In the genomic region with DNA sequence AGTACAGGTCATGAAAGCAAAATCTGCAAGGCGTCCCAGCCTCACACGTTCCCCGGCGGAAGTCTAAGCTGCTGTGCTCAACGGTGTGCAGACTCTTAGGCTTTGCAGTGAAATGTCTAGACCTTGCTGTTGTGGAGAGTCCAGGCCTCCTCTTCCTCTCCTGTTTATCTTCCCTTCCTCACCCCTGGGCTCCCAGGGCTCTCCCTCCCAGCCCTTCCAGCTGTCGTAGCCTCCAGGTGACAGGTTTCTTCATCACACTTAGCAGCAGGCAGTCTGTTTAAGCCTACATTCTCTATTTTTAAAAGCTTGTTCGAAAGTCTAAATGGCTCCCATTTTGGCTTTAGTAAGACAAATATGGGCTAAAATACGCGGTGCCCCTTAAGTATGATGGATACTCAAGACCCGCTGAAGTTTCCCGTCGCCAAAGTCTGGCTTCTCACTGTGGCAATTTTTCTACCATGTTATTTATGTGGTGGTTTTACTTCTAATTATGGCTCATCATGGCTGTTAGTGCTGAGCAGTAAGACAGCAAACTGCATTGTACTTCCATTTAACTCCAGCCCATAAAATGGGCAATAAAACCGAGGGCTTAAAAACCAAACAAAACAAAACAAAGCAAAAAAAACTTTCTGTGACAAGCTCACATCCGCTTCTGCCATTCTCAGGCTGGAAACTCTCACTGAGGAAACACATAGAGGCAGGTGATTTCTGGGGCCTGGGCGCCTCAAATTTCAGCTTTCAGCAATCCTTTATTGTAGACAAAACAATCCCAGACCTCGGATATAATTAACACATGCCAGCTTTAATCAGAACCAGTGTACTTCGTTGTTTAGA, we compare ENCODE assay signal across 14 cellular contexts.
DNase-seq lines count a peak whose midpoint lies in the region; ATAC-seq, FAIRE-seq and TF ChIP-seq lines count a peak whose summit lies in the region.
"Had no signal": no experiment of that assay in that cellular context is flagged by ENCODE, and none has a peak within 500 bp of the region (broad histone marks: within the 10 kb centered on the region; RNA-seq: fewer than 3 reads in every experiment).

No MANE protein-coding gene starts in this region.

- TF ChIP-seq POLR2A in gastroesophageal sphincter (IDR thresholded peaks at IDR 0.05) = no peak

- H3K4me3 ChIP-seq in iPS-20b (ENCODE audit: low read length) = no peak overlapping the region
- no peak overlapping the region for H3K4me3 ChIP-seq in CD8-positive, alpha-beta T cell (ENCODE audit: low read depth, low read length)
- no peak overlapping the region for H3K4me3 ChIP-seq in gastroesophageal sphincter
- H3K4me3 ChIP-seq: ovary had no signal

- WGBS in gastroesophageal sphincter (ENCODE audit: low coverage in 1 of 2), 2 donors = 60 to 69% methylated on average over 14 to 17 of the region's 17 CpGs

- no peaks in the 10 kb centered on the region for H3K9me3 Mint-ChIP-seq in CD8-positive, alpha-beta T cell
- H3K9me3 Mint-ChIP-seq: IgD-negative memory B cell had no signal

- H3K27ac ChIP-seq in iPS-20b (ENCODE audit: low read length) (no peak overlapping the region), gastroesophageal sphincter (no peak overlapping the region)
- no peak overlapping the region for H3K27ac ChIP-seq in CD8-positive, alpha-beta T cell (ENCODE audit: low read depth, low read length)
- H3K27ac ChIP-seq: ovary had no signal

- TF ChIP-seq CTCF in D721Med (IDR thresholded peaks at IDR 0.05; ENCODE audit: insufficient read depth, missing control alignments) (no peak), gastroesophageal sphincter (IDR thresholded peaks at IDR 0.05) (no peak)
- no peak for TF ChIP-seq CTCF in CD8-positive, alpha-beta T cell (IDR thresholded peaks at IDR 0.05)

- H3K9me3 ChIP-seq in iPS-20b (ENCODE audit: insufficient read depth, low read depth, low read length) = no peaks in the 10 kb centered on the region
- H3K9me3 ChIP-seq in CD8-positive, alpha-beta T cell (ENCODE audit: low read length) = no peaks in the 10 kb centered on the region
- H3K9me3 ChIP-seq in gastroesophageal sphincter = no peaks in the 10 kb centered on the region
- H3K9me3 ChIP-seq: BE2C, ovary had no signal

- H3K36me3 ChIP-seq in iPS-20b (ENCODE audit: insufficient read depth, low read depth, low read length) (no peaks in the 10 kb centered on the region), gastroesophageal sphincter (no peaks in the 10 kb centered on the region)
- no peaks in the 10 kb centered on the region for H3K36me3 ChIP-seq in CD8-positive, alpha-beta T cell (ENCODE audit: insufficient read depth, low read length)
- H3K36me3 ChIP-seq: BE2C, ovary had no signal

- intact Hi-C loops in CD8-positive, alpha-beta T cell (cut with DNase I, micrococcal nuclease) = no loop called here

- H3K27ac Mint-ChIP-seq in CD8-positive, alpha-beta T cell = no peak overlapping the region
- H3K27ac Mint-ChIP-seq: HFFc6, IgD-negative memory B cell had no signal

- no peak overlapping the region for H3K4me3 Mint-ChIP-seq in CD8-positive, alpha-beta T cell
- H3K4me3 Mint-ChIP-seq: HFFc6, IgD-negative memory B cell had no signal

- H3K36me3 Mint-ChIP-seq in CD8-positive, alpha-beta T cell = no peaks in the 10 kb centered on the region
- H3K36me3 Mint-ChIP-seq: IgD-negative memory B cell had no signal

- FAIRE-seq in D721Med (lab: Jason Lieb, UNC) = peak; percentile 48
- FAIRE-seq: bronchial epithelial cell had no signal

- CTCF ChIA-PET in CD8-positive, alpha-beta T cell (lab: Charles Lee) = interaction anchor here (0.6 kb wide), 1 partner anchor 65 kb away, joined by 3 read pairs; no protein-coding TSS in a partner anchor

- H3K9ac ChIP-seq in iPS-20b (ENCODE audit: low read depth, low read length) = 0 out of 2 replicates have a peak overlapping the region, but pooled peaks have one; percentile 34

- H3K4me1 ChIP-seq in iPS-20b (ENCODE audit: insufficient read depth, low read length) (no peaks in the 10 kb centered on the region), gastroesophageal sphincter (no peaks in the 10 kb centered on the region)
- no peaks in the 10 kb centered on the region for H3K4me1 ChIP-seq in CD8-positive, alpha-beta T cell (ENCODE audit: insufficient read depth, low read length)
- H3K4me1 ChIP-seq: BE2C had no signal

- POLR2A ChIA-PET in CD8-positive, alpha-beta T cell (lab: Charles Lee) = no interaction called here

- H3K27me3 ChIP-seq in iPS-20b (ENCODE audit: insufficient read depth, low read length) (no peaks in the 10 kb centered on the region), gastroesophageal sphincter (peaks cover 62% of the 10 kb centered on the region)
- no peaks in the 10 kb centered on the region for H3K27me3 ChIP-seq in CD8-positive, alpha-beta T cell (ENCODE audit: insufficient read depth, low read length)
- H3K27me3 ChIP-seq: ovary had no signal

- TF ChIP-seq EP300 in gastroesophageal sphincter (IDR thresholded peaks at IDR 0.05) = no peak

- DNase-seq in D721Med (ENCODE audit: insufficient read length, low spot score) (no peak), NCI-H1105 (lab: John Stamatoyannopoulos, UW) (peak; percentile 89), NCI-H69 (lab: John Stamatoyannopoulos, UW) (peak; percentile 99)
- no peak for DNase-seq in CD8-positive, alpha-beta T cell
- no peak for DNase-seq in stimulated activated CD4-positive, alpha-beta T cell treated with anti-CD3 and anti-CD28 coated beads, Interleukin-4, amount 100 ng/mL, for 1 hour
- DNase-seq: BE2C, HFFc6, ovary had no signal

- no peak for ATAC-seq in CD8-positive, alpha-beta T cell
- ATAC-seq in gastroesophageal sphincter = no peak
- ATAC-seq in HG02623 (IDR thresholded peaks at IDR 0.05; ENCODE audit: unreplicated experiment) = no peak
- ATAC-seq: SK-N-SH treated with all-trans-retinoic acid at 6 μM for 48 hours had no signal

- H3K4me1 Mint-ChIP-seq in CD8-positive, alpha-beta T cell (ENCODE audit: low read depth) = no peaks in the 10 kb centered on the region

- H3K27me3 Mint-ChIP-seq in CD8-positive, alpha-beta T cell (ENCODE audit: low read depth) = peaks cover 38% of the 10 kb centered on the region

Comparison
In these comparisons a context has a peak if more than half of its experiments do, and no peak if none do; other contexts are left out.
1. DNase-seq: peak in NCI-H1105 (single experiment) and NCI-H69 (single experiment); none in D721Med (single experiment), CD8-positive, alpha-beta T cell (0 of 7) and stimulated activated CD4-positive, alpha-beta T cell treated with anti-CD3 and anti-CD28 coated beads, Interleukin-4, amount 100 ng/mL, for 1 hour (single experiment).